8 cellular contexts compared by ENCODE assay signal in genomic region chr19:29873024-29873800, GRCh38.
DNase-seq lines count a peak whose midpoint lies in the region; ATAC-seq and TF ChIP-seq lines count a peak whose summit lies in the region.

No MANE protein-coding gene starts in this region.

- no peak overlapping the region for H4K8ac ChIP-seq in H9 (replicated peaks; ENCODE audit: insufficient read length, low read depth, low read length)

- H2BK20ac ChIP-seq in H9 (ENCODE audit: low read depth, low read length, poor library complexity, severe bottlenecking): no peak overlapping the region

- no peak overlapping the region for H3K23ac ChIP-seq in H9 (ENCODE audit: insufficient read length, low read depth, low read length)

- no peaks in the 10 kb centered on the region for H3K9me3 Mint-ChIP-seq in Caco-2 (ENCODE audit: unreplicated experiment)
- H3K9me3 Mint-ChIP-seq in H9: no peaks in the 10 kb centered on the region; a peak in 1 of 5 replicates

- H2AFZ ChIP-seq in H9 (ENCODE audit: low read length) (no peak overlapping the region), fibroblast of lung (ENCODE audit: low read length) (no peak overlapping the region), neuron (ENCODE audit: low read depth, low read length) (peak overlapping the region; percentile 48)

- H3K18ac ChIP-seq in H9 (ENCODE audit: insufficient read length, low read depth, low read length): no peak overlapping the region

- H3K27me3 ChIP-seq in Caco-2 (replicated peaks; ENCODE audit: control insufficient read depth, insufficient read depth, low read length) (no peaks in the 10 kb centered on the region), H9 (ENCODE audit: insufficient read depth, low read length) (peaks cover 3% of the 10 kb centered on the region; the same call in 1 of the 2 replicates), fibroblast of lung (ENCODE audit: control insufficient read depth, insufficient read depth, low read length) (no peaks in the 10 kb centered on the region), neuron (ENCODE audit: insufficient read depth, low read length) (peaks cover 22% of the 10 kb centered on the region), stomach smooth muscle (ENCODE audit: control insufficient read depth in 1 of 2, insufficient read depth in 2 of 2, low read length in 2 of 2) (peaks cover 11 to 25% of the 10 kb centered on the region in 2 donors)

- intact Hi-C loops in Caco-2 (cut with micrococcal nuclease; ENCODE audit: unreplicated experiment): loop anchor here (1.0 kb wide), 2 partner anchors 113 to 143 kb away; no protein-coding TSS in a partner anchor

- H3K36me3 ChIP-seq in Caco-2 (ENCODE audit: control insufficient read depth, insufficient read depth, low read length) (no peaks in the 10 kb centered on the region), fibroblast of lung (ENCODE audit: control insufficient read depth, insufficient read depth, low read length) (no peaks in the 10 kb centered on the region), neuron (ENCODE audit: insufficient read depth, low read length) (no peaks in the 10 kb centered on the region), stomach smooth muscle (ENCODE audit: control insufficient read depth in 2 of 2, insufficient read depth in 2 of 2, low read length in 2 of 2) (no peaks in the 10 kb centered on the region)

- no peak overlapping the region for H3K27ac ChIP-seq in H9 (ENCODE audit: insufficient read length, low read depth, low read length)
- no peak overlapping the region for H3K27ac ChIP-seq in fibroblast of lung (ENCODE audit: insufficient read depth, low read length)
- H3K27ac ChIP-seq in stomach smooth muscle (ENCODE audit: low read length): no peak overlapping the region

- H3K27ac Mint-ChIP-seq in Caco-2 (ENCODE audit: unreplicated experiment) (no peak overlapping the region), H9 (no peak overlapping the region)

- no peak overlapping the region for H2BK15ac ChIP-seq in H9 (ENCODE audit: low read depth, low read length)

- H3K14ac ChIP-seq in H9 (ENCODE audit: insufficient read depth, low read length): no peak overlapping the region

- H3K4me3 ChIP-seq in Caco-2 (ENCODE audit: low read depth, low read length): peak overlapping the region; percentile 54
- H3K4me3 ChIP-seq in fibroblast of lung (replicated peaks in 1 of 4; ENCODE audit: control extremely low read depth in 1 of 4, insufficient read depth in 1 of 4, low read depth in 3 of 4, low read length in 4 of 4): peak overlapping the region in 2 of 4 experiments; percentile 21 to 43
- peak overlapping the region; percentile 33 for H3K4me3 ChIP-seq in neuron (ENCODE audit: low read length)
- H3K4me3 ChIP-seq in stomach smooth muscle (ENCODE audit: low read length in 2 of 2): peak overlapping the region; percentile 46 to 67

- CTCF ChIA-PET in Caco-2 (lab: Charles Lee): interaction anchor here (0.8 to 5.2 kb wide), 6 partner anchors 15 to 143 kb away, joined by 3 to 56 read pairs (median 5); no protein-coding TSS in a partner anchor

- no peak for ATAC-seq in HG03135 (IDR thresholded peaks at IDR 0.05; ENCODE audit: unreplicated experiment)

- peaks cover 1% of the 10 kb centered on the region for H3K9me3 ChIP-seq in Caco-2
- H3K9me3 ChIP-seq in H9 (ENCODE audit: control insufficient read depth, low read depth, low read length): no peaks in the 10 kb centered on the region
- no peaks in the 10 kb centered on the region for H3K9me3 ChIP-seq in fibroblast of lung (ENCODE audit: control insufficient read depth, insufficient read depth, low read depth, low read length)
- H3K9me3 ChIP-seq in neuron (ENCODE audit: low read length): no peaks in the 10 kb centered on the region
- peaks cover 0 to under 1% of the 10 kb centered on the region in 2 donors for H3K9me3 ChIP-seq in stomach smooth muscle (ENCODE audit: control insufficient read depth in 2 of 2, low read length in 2 of 2)

- H3K79me2 ChIP-seq in H9 (ENCODE audit: insufficient read depth, low read length) (no peaks in the 10 kb centered on the region), fibroblast of lung (ENCODE audit: control insufficient read depth, insufficient read depth, low read length) (no peaks in the 10 kb centered on the region)

- H3K4me3 Mint-ChIP-seq in Caco-2 (ENCODE audit: unreplicated experiment): peak overlapping the region; percentile 59
- H3K4me3 Mint-ChIP-seq in H9: peak overlapping the region; percentile 55 to 79

- no peak overlapping the region for H3K9ac ChIP-seq in H9 (ENCODE audit: extremely low read depth, insufficient read length, low read length)
- no peak overlapping the region for H3K9ac ChIP-seq in fibroblast of lung (ENCODE audit: insufficient read depth, low read length)
- no peak overlapping the region for H3K9ac ChIP-seq in stomach smooth muscle (ENCODE audit: low read length in 2 of 2)

- H3K4me2 ChIP-seq in H9 (ENCODE audit: insufficient read depth, insufficient read length, low read length) (peak overlapping the region; percentile 20), fibroblast of lung (ENCODE audit: extremely low read depth, insufficient read depth, low read length) (peak overlapping the region; percentile 87)

- H3K4me1 ChIP-seq in Caco-2 (peaks cover 15% of the 10 kb centered on the region), H9 (ENCODE audit: insufficient read depth, low read length) (no peaks in the 10 kb centered on the region), fibroblast of lung (ENCODE audit: control insufficient read depth, extremely low read depth, insufficient read depth, low read length) (peaks cover 2% of the 10 kb centered on the region), neuron (ENCODE audit: insufficient read depth, low read length) (peaks cover 7% of the 10 kb centered on the region), stomach smooth muscle (ENCODE audit: control insufficient read depth, insufficient read depth, low read length) (peaks cover 25% of the 10 kb centered on the region)

- H3K36me3 Mint-ChIP-seq in Caco-2 (ENCODE audit: insufficient read depth, unreplicated experiment) (no peaks in the 10 kb centered on the region), H9 (ENCODE audit: insufficient read depth in 1 of 3, low read depth in 3 of 3) (no peaks in the 10 kb centered on the region)

- POLR2A ChIA-PET in Caco-2 (lab: Charles Lee): no interaction called here

- H3K27me3 Mint-ChIP-seq in Caco-2 (ENCODE audit: insufficient read depth, unreplicated experiment) (peaks cover 2% of the 10 kb centered on the region), H9 (ENCODE audit: low read depth) (peaks cover 51% of the 10 kb centered on the region)

- no peak overlapping the region for H2AK5ac ChIP-seq in H9 (ENCODE audit: insufficient read length, low read length)

- peaks cover 10% of the 10 kb centered on the region for H3K4me1 Mint-ChIP-seq in Caco-2 (ENCODE audit: low read depth, unreplicated experiment)
- H3K4me1 Mint-ChIP-seq in H9: peaks cover 2 to 13% of the 10 kb centered on the region in 2 experiments; a peak in 2 of 4 replicates

- no peaks in the 10 kb centered on the region for H3K79me1 ChIP-seq in H9 (ENCODE audit: insufficient read depth, low read depth, low read length, poor library complexity, severe bottlenecking)

- peaks cover 6% of the 10 kb centered on the region for H3K23me2 ChIP-seq in H9 (ENCODE audit: insufficient read length, low read depth, low read length, poor library complexity, severe bottlenecking)

- H4K20me1 ChIP-seq in H9 (ENCODE audit: control insufficient read depth, insufficient read depth, insufficient read length) (no peaks in the 10 kb centered on the region), fibroblast of lung (ENCODE audit: control insufficient read depth, extremely low read depth, insufficient read depth, low read length) (no peaks in the 10 kb centered on the region)

- H4K5ac ChIP-seq in H9 (ENCODE audit: insufficient read length, low read depth, low read length): no peak overlapping the region

- no peak overlapping the region for H4K91ac ChIP-seq in H9 (ENCODE audit: insufficient read length, low read depth, low read length)

- DNase-seq in Caco-2: peak; percentile 59 to 78
- DNase-seq in H9: peak; percentile 75
- peak; percentile 7 for DNase-seq in NCI-H748 treated with DMSO at 0.1 percent for 48 hours (lab: John Stamatoyannopoulos, UW)
- DNase-seq in activated T-cell treated with anti-CD3 and anti-CD28 coated beads for 48 hours (ENCODE audit: low read depth): peak; percentile 66
- peak; percentile 7 to 9 for DNase-seq in fibroblast of lung (ENCODE audit: low read depth in 2 of 2)

- TF ChIP-seq CTCF in Caco-2 (IDR thresholded peaks at IDR 0.05; ENCODE audit: insufficient read depth in 1 of 2, low read depth in 1 of 2, low read length in 1 of 2, severe bottlenecking in 1 of 2, unreplicated experiment in 1 of 2) (peak; percentile 78 to 93), H9 (conservative IDR thresholded peaks at IDR 0.05) (peak; percentile 96), fibroblast of lung (conservative IDR thresholded peaks at IDR 0.05 in 1 of 2, IDR thresholded peaks at IDR 0.05 in 1 of 2; ENCODE audit: low read depth in 1 of 2, low read length in 2 of 2) (peak; percentile 39 to 67)

- no CpG with 5 or more reads among the region's 77 CpGs for WGBS in H9 (ENCODE audit: extremely low coverage, insufficient read length, low lambda C conversion rate)

- H3T11ph ChIP-seq in H9 (ENCODE audit: low read length): no peak overlapping the region

- no peak overlapping the region for H3K4ac ChIP-seq in H9 (ENCODE audit: low read depth, low read length)

- no peak overlapping the region for H2BK5ac ChIP-seq in H9 (ENCODE audit: insufficient read length, low read length)

- BruUV-seq in Caco-2 (replicated peaks; lab: Mats Ljungman, UMichigan): no TSS peak

- H3K56ac ChIP-seq in H9 (ENCODE audit: insufficient read length, low read depth, low read length): no peak overlapping the region

- H2BK12ac ChIP-seq in H9 (ENCODE audit: insufficient read length, low read depth, low read length): no peak overlapping the region

- no peak overlapping the region for H2BK120ac ChIP-seq in H9 (ENCODE audit: low read depth, low read length, poor library complexity, severe bottlenecking)

Comparison
In these comparisons a context has a peak if more than half of its experiments do, and no peak if none do; other contexts are left out.
1. DNase-seq: peak in every context shown above with its lines; median percentile 75 in H9; 68 in Caco-2; 66 in activated T-cell treated with anti-CD3 and anti-CD28 coated beads for 48 hours; 8 in fibroblast of lung; 7 in NCI-H748 treated with DMSO at 0.1 percent for 48 hours.